In the genomic region with DNA sequence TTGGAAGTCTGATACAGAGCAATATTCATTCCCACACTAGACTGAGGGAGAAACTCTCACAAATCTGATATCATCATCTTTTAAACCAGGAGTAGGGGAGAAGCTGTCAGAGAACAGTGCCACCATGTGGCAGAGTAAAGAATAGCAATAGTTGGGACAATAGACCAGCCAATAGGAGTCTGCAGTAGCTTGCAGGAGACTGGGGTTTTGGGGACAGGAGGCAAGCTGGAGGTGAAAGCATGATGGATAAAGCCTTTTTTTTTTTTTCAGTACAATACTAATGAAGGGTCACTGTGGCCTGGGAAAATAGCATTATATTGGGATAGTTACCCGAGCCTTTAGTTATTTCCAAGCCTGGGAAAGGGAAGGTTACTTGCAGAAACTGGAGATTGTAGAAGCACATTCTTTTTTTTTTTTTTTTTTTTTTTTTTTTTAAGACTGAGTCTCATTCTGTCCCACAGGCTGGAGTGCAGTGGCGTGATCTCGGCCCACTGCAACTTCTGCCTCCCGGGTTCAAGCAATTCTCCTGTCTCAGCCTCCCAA, we compare ENCODE assay signal across 8 cellular contexts.
DNase-seq lines count a peak whose midpoint lies in the region; TF ChIP-seq lines count a peak whose summit lies in the region.

No MANE protein-coding gene starts in this region.

- H3K4me1 ChIP-seq in Karpas-422 (ENCODE audit: low read length) (peaks cover 38% of the 10 kb centered on the region), uterus (no peaks in the 10 kb centered on the region)

- peaks cover 13% of the 10 kb centered on the region for H3K4me1 Mint-ChIP-seq in activated T-helper 2 cell treated with anti-CD3 and anti-CD28 coated beads, Interferon-gamma antibody, Interleukin-2, Interleukin-4, amounts not matched to agents 10 μg/mL and 5 μg/mL and 100 μg/mL, durations not matched to agents 14 hours and 24 hours and 36 hours (ENCODE audit: low read depth)
- H3K4me1 Mint-ChIP-seq in osteocyte (ENCODE audit: unreplicated experiment), result no peaks in the 10 kb centered on the region

- H3K27me3 ChIP-seq in Karpas-422 (ENCODE audit: low read length), result no peaks in the 10 kb centered on the region
- H3K27me3 ChIP-seq in uterus, result no peaks in the 10 kb centered on the region

- H3K4me3 ChIP-seq in Karpas-422 (ENCODE audit: low read length), result no peak overlapping the region
- no peak overlapping the region for H3K4me3 ChIP-seq in foreskin fibroblast (ENCODE audit: low read depth in 1 of 2, low read length in 2 of 2)
- H3K4me3 ChIP-seq in uterus, result no peak overlapping the region

- no peak for TF ChIP-seq POLR2A in uterus (IDR thresholded peaks at IDR 0.05)

- no peak overlapping the region for H3K27ac Mint-ChIP-seq in activated T-helper 2 cell treated with anti-CD3 and anti-CD28 coated beads, Interferon-gamma antibody, Interleukin-2, Interleukin-4, amounts not matched to agents 10 μg/mL and 5 μg/mL and 100 μg/mL, durations not matched to agents 14 hours and 24 hours and 36 hours
- H3K27ac Mint-ChIP-seq in osteocyte (ENCODE audit: unreplicated experiment), result no peak overlapping the region

- H2AFZ ChIP-seq in Karpas-422 (ENCODE audit: low read length), result no peak overlapping the region

- peak; percentile 88 for TF ChIP-seq CTCF in foreskin fibroblast (IDR thresholded peaks at IDR 0.05; ENCODE audit: low read depth, low read length)
- peak; percentile 90 for TF ChIP-seq CTCF in osteocyte (IDR thresholded peaks at IDR 0.05)
- TF ChIP-seq CTCF in uterus (IDR thresholded peaks at IDR 0.05), result peak; percentile 67 to 76 (median 72)

- H3K9ac ChIP-seq in Karpas-422 (ENCODE audit: low read length), result peak overlapping the region; percentile 42

- no peaks in the 10 kb centered on the region for H3K9me2 ChIP-seq in Karpas-422 (replicated peaks; ENCODE audit: insufficient read depth, low read length)

- H3K4me2 ChIP-seq in Karpas-422 (ENCODE audit: low read depth, low read length, poor library complexity, severe bottlenecking), result peak overlapping the region; percentile 28

- no peaks in the 10 kb centered on the region for H4K20me1 ChIP-seq in Karpas-422 (ENCODE audit: insufficient read depth, low read depth, low read length)

- no peaks in the 10 kb centered on the region for H3K9me3 ChIP-seq in Karpas-422 (ENCODE audit: low read length)
- H3K9me3 ChIP-seq in uterus, result no peaks in the 10 kb centered on the region

- H3K27me3 Mint-ChIP-seq in activated T-helper 2 cell treated with anti-CD3 and anti-CD28 coated beads, Interferon-gamma antibody, Interleukin-2, Interleukin-4, amounts not matched to agents 10 μg/mL and 5 μg/mL and 100 μg/mL, durations not matched to agents 14 hours and 24 hours and 36 hours (ENCODE audit: low read depth), result peaks cover 52% of the 10 kb centered on the region
- peaks cover 17% of the 10 kb centered on the region for H3K27me3 Mint-ChIP-seq in osteocyte (ENCODE audit: unreplicated experiment)

- peak overlapping the region; percentile 15; the same call in 1 of the 2 replicates for H3K27ac ChIP-seq in Karpas-422 (ENCODE audit: low read length)
- H3K27ac ChIP-seq in uterus, result no peak overlapping the region

- intact Hi-C loops in activated T-helper 2 cell treated with anti-CD3 and anti-CD28 coated beads, Interferon-gamma antibody, Interleukin-2, Interleukin-4, amounts not matched to agents 10 μg/mL and 5 μg/mL and 100 μg/mL, durations not matched to agents 14 hours and 24 hours and 36 hours (cut with micrococcal nuclease), result loop anchor here (1.0 to 2.0 kb wide), 4 partner anchors 48 to 436 kb away; no protein-coding TSS in a partner anchor
- intact Hi-C loops in uterus (cut with DNase I; ENCODE audit: low total_unique reads), result no loop called here

- no peak overlapping the region for H3K4me3 Mint-ChIP-seq in activated T-helper 2 cell treated with anti-CD3 and anti-CD28 coated beads, Interferon-gamma antibody, Interleukin-2, Interleukin-4, amounts not matched to agents 10 μg/mL and 5 μg/mL and 100 μg/mL, durations not matched to agents 14 hours and 24 hours and 36 hours (ENCODE audit: low read depth)
- H3K4me3 Mint-ChIP-seq in osteocyte (ENCODE audit: unreplicated experiment), result no peak overlapping the region

- H3K36me3 Mint-ChIP-seq in activated T-helper 2 cell treated with anti-CD3 and anti-CD28 coated beads, Interferon-gamma antibody, Interleukin-2, Interleukin-4, amounts not matched to agents 10 μg/mL and 5 μg/mL and 100 μg/mL, durations not matched to agents 14 hours and 24 hours and 36 hours (ENCODE audit: low read depth), result no peaks in the 10 kb centered on the region
- no peaks in the 10 kb centered on the region for H3K36me3 Mint-ChIP-seq in osteocyte (ENCODE audit: unreplicated experiment)

- no peaks in the 10 kb centered on the region for H3K9me3 Mint-ChIP-seq in activated T-helper 2 cell treated with anti-CD3 and anti-CD28 coated beads, Interferon-gamma antibody, Interleukin-2, Interleukin-4, amounts not matched to agents 10 μg/mL and 5 μg/mL and 100 μg/mL, durations not matched to agents 14 hours and 24 hours and 36 hours
- H3K9me3 Mint-ChIP-seq in osteocyte (ENCODE audit: unreplicated experiment), result no peaks in the 10 kb centered on the region

- DNase-seq in GM03348 (ENCODE audit: low spot score) (peak; percentile 86), H4 (ENCODE audit: low spot score) (peak; percentile 73), Karpas-422 (peak; percentile 94), RPMI7951 (ENCODE audit: low read depth) (peak; percentile 76), foreskin fibroblast (peak; percentile 59 to 84), osteocyte (ENCODE audit: extremely low spot score, unreplicated experiment) (peak; percentile 89), uterus (peak; percentile 34)
- DNase-seq in activated T-helper 2 cell treated with anti-CD3 and anti-CD28 coated beads, Interferon-gamma antibody, Interleukin-2, Interleukin-4, amounts not matched to agents 10 μg/mL and 5 μg/mL and 100 μg/mL, durations not matched to agents 14 hours and 24 hours and 36 hours (ENCODE audit: low spot score), result peak; percentile 66

- H3K79me2 ChIP-seq in Karpas-422 (ENCODE audit: low read length), result no peaks in the 10 kb centered on the region

- H3K36me3 ChIP-seq in Karpas-422 (ENCODE audit: insufficient read depth, low read length), result no peaks in the 10 kb centered on the region; the same call in 1 of the 2 replicates
- no peaks in the 10 kb centered on the region for H3K36me3 ChIP-seq in uterus

Comparison
In these comparisons a context has a peak if more than half of its experiments do, and no peak if none do; other contexts are left out.
1. DNase-seq: peak in every context shown above with its lines; median percentile 94 in Karpas-422; 89 in osteocyte; 86 in GM03348; 76 in RPMI7951; 73 in H4; 72 in foreskin fibroblast; 66 in activated T-helper 2 cell treated with anti-CD3 and anti-CD28 coated beads, Interferon-gamma antibody, Interleukin-2, Interleukin-4, amounts not matched to agents 10 μg/mL and 5 μg/mL and 100 μg/mL, durations not matched to agents 14 hours and 24 hours and 36 hours; 34 in uterus.